ENCODE assay signal across 18 cellular contexts in the genomic region with DNA sequence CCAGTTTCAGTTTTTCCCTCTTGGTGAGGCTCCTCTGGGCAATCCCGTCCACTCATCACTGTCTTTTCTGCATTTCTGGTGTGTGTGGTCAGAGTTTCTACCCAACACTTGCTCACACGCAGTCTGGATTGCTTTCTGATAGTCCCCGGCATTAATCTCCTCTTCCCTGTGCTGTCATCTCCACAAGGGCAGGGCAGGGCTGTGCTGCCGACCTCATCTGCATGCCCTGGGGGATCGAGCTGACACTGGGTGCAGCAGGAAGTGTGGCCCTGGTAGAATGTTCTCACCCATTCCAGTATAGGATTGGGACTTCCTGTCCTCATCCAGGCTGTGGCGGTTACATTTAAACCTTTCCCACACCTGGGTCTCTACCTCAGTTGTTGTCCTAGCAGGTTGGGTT.
DNase-seq lines count a peak whose midpoint lies in the region; ATAC-seq, FAIRE-seq and TF ChIP-seq lines count a peak whose summit lies in the region.
"Had no signal": no experiment of that assay in that cellular context is flagged by ENCODE, and none has a peak within 500 bp of the region (broad histone marks: within the 10 kb centered on the region; RNA-seq: fewer than 3 reads in every experiment).

No MANE protein-coding gene starts in this region.

- no peak for TF ChIP-seq POLR2A in H54 (IDR thresholded peaks at IDR 0.05; ENCODE audit: low read depth, low read length)

- peak; percentile 85 for FAIRE-seq in H54 (lab: Jason Lieb, UNC)
- FAIRE-seq: GM12892, kidney had no signal

- TF ChIP-seq CTCF in RWPE1 (conservative IDR thresholded peaks at IDR 0.05; ENCODE audit: low read depth), result no peak
- no peak for TF ChIP-seq CTCF in fibroblast of the aortic adventitia (IDR thresholded peaks at IDR 0.05; ENCODE audit: insufficient read depth, low read length)

- no peak for ATAC-seq in HG02938 (IDR thresholded peaks at IDR 0.05; ENCODE audit: unreplicated experiment)
- no peak for ATAC-seq in stimulated activated naive CD8-positive, alpha-beta T cell treated with anti-CD3 and anti-CD28 coated beads, Interleukin-15, Interleukin-2, amounts not matched to agents 100 U/mL and 50 U/mL, for 24 hours
- ATAC-seq: gastrocnemius medialis, psoas muscle, T-helper 17 cell had no signal

- POLR2A ChIA-PET in RWPE1 (lab: Yijun Ruan, JAX; ENCODE audit: low non-redundant PET), result no interaction called here

- H3K4me3 ChIP-seq in fibroblast of the aortic adventitia (ENCODE audit: low read depth, low read length), result no peak overlapping the region
- H3K4me3 ChIP-seq: coronary artery, gastrocnemius medialis, psoas muscle had no signal

- CTCF ChIA-PET in RWPE1 (lab: Yijun Ruan, JAX), result no interaction called here

- peak overlapping the region; percentile 65 for H3K27ac ChIP-seq in RWPE1
- H3K27ac ChIP-seq: coronary artery, gastrocnemius medialis, psoas muscle had no signal

- DNase-seq in AG08396 (ENCODE audit: low spot score), result peak; percentile 27
- peak; percentile 30 for DNase-seq in H54 (ENCODE audit: insufficient read length, low spot score)
- DNase-seq in RWPE1 (ENCODE audit: low spot score), result peak; percentile 51
- DNase-seq in fibroblast of the aortic adventitia (ENCODE audit: low read depth), result peak; percentile 35
- no peak for DNase-seq in GF-D8 (lab: John Stamatoyannopoulos, UW)
- DNase-seq in medulla oblongata (ENCODE audit: extremely low spot score), result no peak
- no peak for DNase-seq in stimulated activated naive CD8-positive, alpha-beta T cell treated with anti-CD3 and anti-CD28 coated beads, Interleukin-15, Interleukin-2, amounts not matched to agents 100 U/mL and 50 U/mL, for 24 hours
- DNase-seq: activated CD4-positive, alpha-beta T cell treated with anti-CD3 and anti-CD28 coated beads, Interleukin-2, amount 10 ng/mL, durations not matched to agents 24 days and 14 days; activated T-cell treated with anti-CD3 and anti-CD28 coated beads, Interleukin-2, amount 50 U/mL, for 48 hours; DMS53; gastrocnemius medialis; kidney; NCI-H2171; psoas muscle; T-helper 17 cell had no signal

Comparison
In these comparisons a context has a peak if more than half of its experiments do, and no peak if none do; other contexts are left out.
1. DNase-seq: peak in AG08396 (single experiment), H54 (single experiment), RWPE1 (single experiment) and fibroblast of the aortic adventitia (single experiment); none in GF-D8 (single experiment), medulla oblongata (single experiment) and stimulated activated naive CD8-positive, alpha-beta T cell treated with anti-CD3 and anti-CD28 coated beads, Interleukin-15, Interleukin-2, amounts not matched to agents 100 U/mL and 50 U/mL, for 24 hours (single experiment).